ENCODE assay signal across 23 cellular contexts in genomic region chr2:123935405-123935804, GRCh38.
"Had no signal": no experiment of that assay in that cellular context is flagged by ENCODE, and none has a peak within 500 bp of the region (broad histone marks: within the 10 kb centered on the region; RNA-seq: fewer than 3 reads in every experiment).

No MANE protein-coding gene starts in this region.

- H3K4me1 ChIP-seq: breast epithelium, gastroesophageal sphincter, prostate gland, spleen, testis, vagina had no signal

- DNase-seq: activated CD4-positive, alpha-beta T cell treated with anti-CD3 and anti-CD28 coated beads for 4 hours; activated CD4-positive, alpha-beta T cell treated with anti-CD3 and anti-CD28 coated beads, Interleukin-2, amount 50 U/mL, for 48 hours; activated CD4-positive, CD25-positive, alpha-beta regulatory T cell; activated CD8-positive, alpha-beta memory T cell treated with anti-CD3 and anti-CD28 coated beads, Interleukin-2, amount 50 U/mL, for 48 hours; activated naive CD4-positive, alpha-beta T cell; activated naive CD8-positive, alpha-beta T cell treated with anti-CD3 and anti-CD28 coated beads for 36 hours; activated T-cell treated with anti-CD3 and anti-CD28 coated beads, Interleukin-2, amount 50 U/mL, for 4 hours; effector memory CD8-positive, alpha-beta T cell; head of caudate nucleus; hypothalamus; islet precursor cell; left cardiac atrium; midbrain; natural killer cell; ovary; spleen; stimulated activated CD4-positive, alpha-beta T cell treated with anti-CD3 and anti-CD28 coated beads, Interleukin-4, amount 100 ng/mL, for 1 hour; stimulated activated naive CD4-positive, alpha-beta T cell; testis had no signal

- H3K4me3 ChIP-seq: breast epithelium, gastroesophageal sphincter, ovary, prostate gland, spleen, testis, vagina had no signal

- H3K27ac ChIP-seq: breast epithelium, gastroesophageal sphincter, ovary, prostate gland, spleen, testis, vagina had no signal

- H3K9me3 ChIP-seq: breast epithelium, gastroesophageal sphincter, ovary, prostate gland, testis, vagina had no signal

- ATAC-seq: activated T-cell treated with anti-CD3 and anti-CD28 coated beads, Interleukin-2, amount 50 U/mL, for 4 hours; effector memory CD8-positive, alpha-beta T cell; gastroesophageal sphincter; left cardiac atrium; natural killer cell had no signal

- H3K36me3 ChIP-seq: breast epithelium, gastroesophageal sphincter, ovary, prostate gland, spleen, vagina had no signal

- H3K27me3 ChIP-seq: breast epithelium, gastroesophageal sphincter, ovary, spleen, testis, vagina had no signal
